ENCODE assay signal across 11 cellular contexts in the genomic region with DNA sequence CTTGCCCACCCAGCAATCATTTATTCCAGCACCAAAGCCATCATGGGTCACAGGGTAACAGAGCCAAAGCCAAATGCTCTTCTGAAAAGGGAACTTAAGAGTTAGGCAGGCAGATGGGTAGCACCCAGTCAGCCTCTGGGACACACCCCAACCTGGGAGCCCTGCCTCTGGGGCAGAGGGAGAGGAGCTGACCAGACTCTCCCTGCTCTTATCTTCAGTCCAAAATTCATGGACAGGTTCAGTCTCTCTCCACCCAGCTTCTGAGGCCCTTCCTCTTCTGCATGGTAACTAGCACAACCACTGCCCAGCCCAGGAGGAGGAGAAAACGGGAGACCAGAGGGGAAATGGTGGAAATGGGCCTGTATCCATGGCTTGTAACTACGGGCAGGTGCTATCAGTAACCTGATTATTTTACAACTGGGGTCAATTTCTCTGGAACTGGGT.
DNase-seq lines count a peak whose midpoint lies in the region; ATAC-seq and TF ChIP-seq lines count a peak whose summit lies in the region.
"Had no signal": no experiment of that assay in that cellular context is flagged by ENCODE, and none has a peak within 500 bp of the region (broad histone marks: within the 10 kb centered on the region; RNA-seq: fewer than 3 reads in every experiment).

No MANE protein-coding gene starts in this region.

- peaks cover 2% of the 10 kb centered on the region for H3K36me3 ChIP-seq in CD4-positive, CD25-positive, alpha-beta regulatory T cell (ENCODE audit: control insufficient read depth, insufficient read depth, low read length)
- H3K36me3 ChIP-seq in endodermal cell (ENCODE audit: control insufficient read depth, insufficient read depth, low read length), result peaks cover 10% of the 10 kb centered on the region
- H3K36me3 ChIP-seq in neural progenitor cell, result no peaks in the 10 kb centered on the region
- no peaks in the 10 kb centered on the region for H3K36me3 ChIP-seq in suprapubic skin

- H3K27me3 Mint-ChIP-seq in CD4-positive, CD25-positive, alpha-beta regulatory T cell, result no peaks in the 10 kb centered on the region
- no peaks in the 10 kb centered on the region for H3K27me3 Mint-ChIP-seq in endodermal cell (ENCODE audit: insufficient read depth)
- H3K27me3 Mint-ChIP-seq in neural progenitor cell (ENCODE audit: insufficient read depth, low read depth), result peaks cover 18% of the 10 kb centered on the region

- no peak for TF ChIP-seq POLR2A in suprapubic skin (IDR thresholded peaks at IDR 0.05)

- no peaks in the 10 kb centered on the region for H3K36me3 Mint-ChIP-seq in CD4-positive, CD25-positive, alpha-beta regulatory T cell
- peaks cover 4% of the 10 kb centered on the region for H3K36me3 Mint-ChIP-seq in endodermal cell (ENCODE audit: low read depth)
- H3K36me3 Mint-ChIP-seq in neural progenitor cell, result no peaks in the 10 kb centered on the region

- no peak for ATAC-seq in CD4-positive, CD25-positive, alpha-beta regulatory T cell (ENCODE audit: low read depth in 2 of 2)

- peaks cover 56% of the 10 kb centered on the region for H3F3A ChIP-seq in neural progenitor cell (ENCODE audit: low read depth)

- no peak overlapping the region for H3K27ac ChIP-seq in CD4-positive, CD25-positive, alpha-beta regulatory T cell (ENCODE audit: insufficient read depth, low read length, poor library complexity, severe bottlenecking)
- H3K27ac ChIP-seq in RWPE1 (peak overlapping the region; percentile 11), endodermal cell (ENCODE audit: low read depth, low read length) (no peak overlapping the region), neural progenitor cell (no peak overlapping the region), suprapubic skin (no peak overlapping the region)
- H3K27ac ChIP-seq: GM23248 had no signal

- TF ChIP-seq EP300 in suprapubic skin (IDR thresholded peaks at IDR 0.05), result no peak

- H3K9ac ChIP-seq in endodermal cell (ENCODE audit: extremely low read depth, low read length, poor library complexity, severe bottlenecking) (no peak overlapping the region), neural progenitor cell (no peak overlapping the region)
- H3K9ac ChIP-seq: GM23248 had no signal

- no peak overlapping the region for H3K4me3 ChIP-seq in CD4-positive, CD25-positive, alpha-beta regulatory T cell (ENCODE audit: low read depth, low read length)
- H3K4me3 ChIP-seq in endodermal cell (ENCODE audit: low read length), result no peak overlapping the region
- no peak overlapping the region for H3K4me3 ChIP-seq in neural progenitor cell
- no peak overlapping the region for H3K4me3 ChIP-seq in suprapubic skin
- H3K4me3 ChIP-seq: GM23248 had no signal

- H3K27me3 ChIP-seq in CD4-positive, CD25-positive, alpha-beta regulatory T cell (ENCODE audit: control insufficient read depth, insufficient read depth, low read length), result no peaks in the 10 kb centered on the region
- H3K27me3 ChIP-seq in endodermal cell (ENCODE audit: control insufficient read depth, insufficient read depth, low read length, poor library complexity, severe bottlenecking) (no peaks in the 10 kb centered on the region), neural progenitor cell (no peaks in the 10 kb centered on the region), suprapubic skin (no peaks in the 10 kb centered on the region)

- H3K4me1 Mint-ChIP-seq in CD4-positive, CD25-positive, alpha-beta regulatory T cell, result peaks cover 0 to 61% (median 31%) of the 10 kb centered on the region in 4 donors
- H3K4me1 Mint-ChIP-seq in endodermal cell (peaks cover 51% of the 10 kb centered on the region), neural progenitor cell (peaks cover 64% of the 10 kb centered on the region)

- H3K4me1 ChIP-seq in CD4-positive, CD25-positive, alpha-beta regulatory T cell (ENCODE audit: control insufficient read depth, insufficient read depth, low read length, poor library complexity, severe bottlenecking), result peaks cover 36% of the 10 kb centered on the region
- peaks cover 23% of the 10 kb centered on the region for H3K4me1 ChIP-seq in endodermal cell (ENCODE audit: control insufficient read depth, insufficient read depth, low read length)
- peaks cover 50% of the 10 kb centered on the region for H3K4me1 ChIP-seq in neural progenitor cell
- peaks cover 72% of the 10 kb centered on the region for H3K4me1 ChIP-seq in suprapubic skin

- H3K9me3 Mint-ChIP-seq in CD4-positive, CD25-positive, alpha-beta regulatory T cell, result no peaks in the 10 kb centered on the region
- H3K9me3 Mint-ChIP-seq in endodermal cell (no peaks in the 10 kb centered on the region), neural progenitor cell (no peaks in the 10 kb centered on the region)

- H3K4me3 Mint-ChIP-seq in CD4-positive, CD25-positive, alpha-beta regulatory T cell, result peak overlapping the region; percentile 27 to 69 (median 43)
- H3K4me3 Mint-ChIP-seq in endodermal cell (peak overlapping the region; percentile 86), neural progenitor cell (peak overlapping the region; percentile 71)

- H3K4me2 ChIP-seq in neural progenitor cell, result peak overlapping the region; percentile 80

- DNase-seq in CD4-positive, CD25-positive, alpha-beta regulatory T cell, result no peak
- DNase-seq in RWPE1 (ENCODE audit: low spot score), result no peak
- peak; percentile 35 for DNase-seq in endodermal cell
- no peak for DNase-seq in neural progenitor cell (ENCODE audit: low spot score)
- DNase-seq in NCI-H2107 treated with DMSO at 0.1 percent for 48 hours (lab: John Stamatoyannopoulos, UW; ENCODE audit: unreplicated experiment), result no peak
- no peak for DNase-seq in suprapubic skin (ENCODE audit: low spot score in 2 of 2)
- no peak for DNase-seq in NCI-H1436 (lab: John Stamatoyannopoulos, UW)
- DNase-seq in NCI-H2196 treated with DMSO at 0.1 percent for 48 hours (lab: John Stamatoyannopoulos, UW; ENCODE audit: unreplicated experiment), result no peak
- DNase-seq: activated CD4-positive, alpha-beta T cell treated with anti-CD3 and anti-CD28 coated beads for 48 hours; AML-193; GM23248 had no signal

- TF ChIP-seq CTCF in RWPE1 (conservative IDR thresholded peaks at IDR 0.05; ENCODE audit: low read depth) (no peak), endodermal cell (conservative IDR thresholded peaks at IDR 0.05) (no peak), neural progenitor cell (IDR thresholded peaks at IDR 0.05) (no peak), suprapubic skin (IDR thresholded peaks at IDR 0.05) (no peak)

- H2AFZ ChIP-seq in neural progenitor cell (replicated peaks), result no peak overlapping the region
- H2AFZ ChIP-seq: GM23248 had no signal

- WGBS in endodermal cell (ENCODE audit: insufficient coverage in 1 of 2, insufficient read length in 1 of 2), 2 experiments, result 82 to 100% methylated on average over 1 to 2 of the region's 2 CpGs
- 86% methylated on average over 2 of the region's 2 CpGs for WGBS in suprapubic skin

- POLR2A ChIA-PET in RWPE1 (lab: Yijun Ruan, JAX; ENCODE audit: low non-redundant PET), result no interaction called here

- CTCF ChIA-PET in RWPE1 (lab: Yijun Ruan, JAX), result interaction anchor here (0.6 kb wide), 2 partner anchors 45 to 1350 kb away, joined by 3 read pairs; no protein-coding TSS in a partner anchor

- H3K9me3 ChIP-seq in CD4-positive, CD25-positive, alpha-beta regulatory T cell (ENCODE audit: control insufficient read depth in 2 of 2, low read length in 2 of 2), result no peaks in the 10 kb centered on the region
- H3K9me3 ChIP-seq in endodermal cell (ENCODE audit: control insufficient read depth, low read length), result no peaks in the 10 kb centered on the region
- H3K9me3 ChIP-seq in neural progenitor cell (ENCODE audit: low read depth), result no peaks in the 10 kb centered on the region
- no peaks in the 10 kb centered on the region for H3K9me3 ChIP-seq in suprapubic skin

- peak overlapping the region; percentile 83 to 87 (median 84) for H3K27ac Mint-ChIP-seq in CD4-positive, CD25-positive, alpha-beta regulatory T cell
- H3K27ac Mint-ChIP-seq in endodermal cell, result peak overlapping the region; percentile 22
- H3K27ac Mint-ChIP-seq in neural progenitor cell, result no peak overlapping the region

- H3K79me2 ChIP-seq in neural progenitor cell (ENCODE audit: low read depth), result peaks cover 72% of the 10 kb centered on the region

- peaks cover 77% of the 10 kb centered on the region for H4K20me1 ChIP-seq in neural progenitor cell (ENCODE audit: low read depth)
